18 cellular contexts compared by ENCODE assay signal in the genomic region with DNA sequence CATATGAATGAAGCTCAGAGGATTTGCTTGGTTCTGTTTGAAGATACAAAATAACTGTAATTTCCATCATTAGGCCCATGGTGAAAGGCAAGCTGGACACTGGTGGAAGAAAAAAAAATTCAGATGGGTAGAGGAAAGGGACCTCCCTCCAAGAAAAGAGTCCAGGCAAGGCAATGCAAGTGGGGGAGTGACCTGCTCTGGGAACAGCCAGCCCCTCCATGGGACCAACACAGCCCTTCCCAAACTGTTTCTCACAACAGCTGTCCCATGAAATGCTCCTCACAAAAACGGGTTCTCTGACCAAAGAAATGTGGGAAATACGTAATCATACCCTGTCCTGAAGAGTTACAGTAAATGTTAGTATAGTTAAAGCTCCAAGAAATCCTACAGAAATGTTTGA. TPM values are rescaled to one million over a fixed set of nuclear protein-coding genes. Genes with fewer than 3 reads are reported as not detected.
"Had no signal": no experiment of that assay in that cellular context is flagged by ENCODE, and none has a peak within 500 bp of the region (broad histone marks: within the 10 kb centered on the region; RNA-seq: fewer than 3 reads in every experiment).

No MANE protein-coding gene starts in this region.

- DNase-seq: activated CD8-positive, alpha-beta memory T cell treated with anti-CD3 and anti-CD28 coated beads for 24 hours; esophagus squamous epithelium; hippocampal formation; left ventricle myocardium inferior; midbrain; natural killer cell; sigmoid colon had no signal

- H3K9me3 ChIP-seq: adrenal gland, ascending aorta, esophagus squamous epithelium, gastrocnemius medialis, left ventricle myocardium inferior, sigmoid colon, testis had no signal

- H3K4me3 Mint-ChIP-seq: activated naive CD8-positive, alpha-beta T cell; activated T-cell treated with anti-CD3 and anti-CD28 coated beads, Interleukin-2, amount 50 U/mL, for 24 hours; activated T-helper 17 cell treated with anti-CD3 and anti-CD28 coated beads, Interleukin-2, amount 50 U/mL, for 72 hours; central memory CD8-positive, alpha-beta T cell; natural killer cell had no signal

- H3K27me3 Mint-ChIP-seq: activated naive CD8-positive, alpha-beta T cell; activated T-cell treated with anti-CD3 and anti-CD28 coated beads, Interleukin-2, amount 50 U/mL, for 24 hours; central memory CD8-positive, alpha-beta T cell had no signal

- H3K27ac Mint-ChIP-seq: activated naive CD8-positive, alpha-beta T cell; natural killer cell had no signal

- H3K4me2 ChIP-seq: smooth muscle cell had no signal

- H3K9me3 Mint-ChIP-seq: activated T-cell treated with anti-CD3 and anti-CD28 coated beads, Interleukin-2, amount 50 U/mL, for 24 hours; activated T-helper 17 cell treated with anti-CD3 and anti-CD28 coated beads, Interleukin-2, amount 50 U/mL, for 72 hours; central memory CD8-positive, alpha-beta T cell; natural killer cell had no signal

- ATAC-seq: activated T-helper 17 cell treated with anti-CD3 and anti-CD28 coated beads, Interleukin-2, amount 50 U/mL, for 72 hours; natural killer cell had no signal

- H3K4me1 ChIP-seq: testis had no signal

- H3K4me3 ChIP-seq: adrenal gland, ascending aorta, esophagus squamous epithelium, gastrocnemius medialis, left ventricle myocardium inferior, sigmoid colon, smooth muscle cell, testis had no signal

- H3K27ac ChIP-seq: adrenal gland, ascending aorta, gastrocnemius medialis, left ventricle myocardium inferior, sigmoid colon, testis, WERI-Rb-1 had no signal

- H3K36me3 Mint-ChIP-seq: activated naive CD8-positive, alpha-beta T cell; natural killer cell had no signal

- H3K27me3 ChIP-seq: adrenal gland, ascending aorta, esophagus squamous epithelium, gastrocnemius medialis, sigmoid colon, testis had no signal

RNA-seq across cellular contexts. Expression of gene ARPIN, which starts 14.6 kb away (rescaled TPM):
- total RNA-seq: activated T-helper 17 cell treated with anti-CD3 and anti-CD28 coated beads, Interleukin-2, amount 50 U/mL, for 72 hours; T-helper 2 cell treated with Interferon-gamma antibody and Interleukin-4, amounts not matched to agents 100 ng/mL and 5 ng/mL, for 36 hours had no signal
